Comparison of ENCODE assay signal across 9 cellular contexts in the genomic region with DNA sequence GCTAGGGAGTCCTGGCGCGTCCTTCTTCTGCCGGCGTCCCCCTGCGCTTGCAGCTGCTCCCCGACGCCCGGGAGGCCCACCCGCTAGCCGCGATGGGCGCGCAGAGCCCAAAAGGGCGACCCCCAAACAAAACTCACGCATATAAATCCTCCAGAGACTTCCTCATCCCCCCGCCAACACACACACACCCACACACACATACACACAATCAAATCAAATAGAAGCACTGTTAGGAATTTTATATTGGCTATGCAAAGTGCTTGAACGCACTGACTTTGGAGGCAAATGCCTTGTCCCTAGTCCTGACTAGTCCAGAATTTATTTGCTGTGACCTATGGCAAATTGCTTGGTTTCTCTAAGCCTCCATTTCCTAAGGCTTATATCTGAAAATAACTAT. TPM values are rescaled to one million over a fixed set of nuclear protein-coding genes. Genes with fewer than 3 reads are reported as not detected.
DNase-seq lines count a peak whose midpoint lies in the region; ATAC-seq, FAIRE-seq and TF ChIP-seq lines count a peak whose summit lies in the region.
"Had no signal": no experiment of that assay in that cellular context is flagged by ENCODE, and none has a peak within 500 bp of the region (broad histone marks: within the 10 kb centered on the region; RNA-seq: fewer than 3 reads in every experiment).

No MANE protein-coding gene starts in this region.

- no peak for ATAC-seq in GM19395 (IDR thresholded peaks at IDR 0.05; ENCODE audit: unreplicated experiment)

- in situ Hi-C loops in KBM-7 (cut with MboI; ENCODE audit: low pct_unique_long_range_greater_than_20kb, low sequenced_read_pairs), result no loop called here
- in situ Hi-C loops in GM13976 (cut with MboI; ENCODE audit: low sequenced_read_pairs, unreplicated experiment), result loop anchor here (10.0 kb wide), 1 partner anchor 1023 kb away; no protein-coding TSS in a partner anchor

- H3K27me3 ChIP-seq in AG04450 (ENCODE audit: control insufficient read depth, insufficient read depth, low read length) (no peaks in the 10 kb centered on the region), HUES64 (ENCODE audit: insufficient read depth, low read length) (peaks cover 63% of the 10 kb centered on the region), bronchial epithelial cell (ENCODE audit: control insufficient read depth, insufficient read depth, low read length) (no peaks in the 10 kb centered on the region), muscle layer of colon (ENCODE audit: control insufficient read depth in 1 of 2, insufficient read depth in 2 of 2, low read length in 2 of 2) (no peaks in the 10 kb centered on the region)

- TF ChIP-seq CTCF in AG04450 (IDR thresholded peaks at IDR 0.05; ENCODE audit: low read depth, low read length), result no peak
- TF ChIP-seq CTCF in bronchial epithelial cell (IDR thresholded peaks at IDR 0.05; ENCODE audit: insufficient read depth, low read length, severe bottlenecking), result no peak
- TF ChIP-seq CTCF in GM13976 (IDR thresholded peaks at IDR 0.05; ENCODE audit: borderline replicate concordance, control extremely low read depth, extremely low read depth, insufficient read depth, missing control alignments), result no peak

- POLR2A ChIA-PET in AG04450 (lab: Yijun Ruan, JAX), result interaction anchor here (3.7 kb wide), 1 partner anchor 144 kb away, joined by 23 read pairs; the partner anchor contains the start of gene LDAF1

- H3K9ac ChIP-seq in HUES64 (ENCODE audit: low read depth, low read length) (no peak overlapping the region), muscle layer of colon (ENCODE audit: low read length) (no peak overlapping the region)

- H3K4me3 ChIP-seq in AG04450 (ENCODE audit: low read depth, low read length), result peak overlapping the region; percentile 79
- peak overlapping the region; percentile 71 for H3K4me3 ChIP-seq in HUES64 (ENCODE audit: low read length)
- H3K4me3 ChIP-seq in bronchial epithelial cell (ENCODE audit: low read depth, low read length), result peak overlapping the region; percentile 88
- H3K4me3 ChIP-seq in muscle layer of colon (ENCODE audit: low read depth in 1 of 2, low read length in 2 of 2), result peak overlapping the region; percentile 56 to 75

- FAIRE-seq in bronchial epithelial cell (lab: Jason Lieb, UNC), result no peak

- H3K27ac ChIP-seq in AG04450 (ENCODE audit: low read depth, low read length), result no peak overlapping the region
- no peak overlapping the region for H3K27ac ChIP-seq in HUES64 (ENCODE audit: low read depth, low read length)
- H3K27ac ChIP-seq in muscle layer of colon (ENCODE audit: low read depth, low read length), result peak overlapping the region; percentile 2

- DNase-seq in AG04450 (ENCODE audit: low read depth, low spot score) (no peak), bronchial epithelial cell (ENCODE audit: low read depth) (no peak), NCI-H2029 treated with DMSO at 0.1 percent for 48 hours (lab: John Stamatoyannopoulos, UW) (no peak), KBM-7 (no peak), GM13976 (ENCODE audit: low spot score) (no peak)
- DNase-seq: activated gamma-delta T cell had no signal

- CTCF ChIA-PET in AG04450 (lab: Charles Lee), result interaction anchor here (0.6 to 4.1 kb wide), 7 partner anchors 12 to 450 kb away, joined by 3 to 88 read pairs (median 9); partner anchors contain the start of gene LDAF1

- H3K9me3 ChIP-seq in AG04450 (ENCODE audit: control insufficient read depth, insufficient read depth, low read length) (no peaks in the 10 kb centered on the region; the same call in 1 of the 2 replicates), HUES64 (ENCODE audit: insufficient read depth, low read depth, low read length) (no peaks in the 10 kb centered on the region), muscle layer of colon (ENCODE audit: low read length) (no peaks in the 10 kb centered on the region)

- peaks cover 10% of the 10 kb centered on the region; the same call in 1 of the 2 replicates for H3K4me1 ChIP-seq in HUES64 (ENCODE audit: insufficient read depth, low read length)
- H3K4me1 ChIP-seq in muscle layer of colon (ENCODE audit: insufficient read depth, low read length), result peaks cover 3% of the 10 kb centered on the region

- WGBS in HUES64, result 2% methylated on average over 17 of the region's 17 CpGs

- H3K36me3 ChIP-seq in HUES64 (ENCODE audit: insufficient read depth, low read length) (no peaks in the 10 kb centered on the region), bronchial epithelial cell (ENCODE audit: control insufficient read depth, insufficient read depth, low read length) (no peaks in the 10 kb centered on the region), muscle layer of colon (ENCODE audit: insufficient read depth, low read length) (no peaks in the 10 kb centered on the region)

RNA-seq across cellular contexts. Expression of gene CRYM, which starts 23.8 kb away (rescaled TPM):
- 0.12 and 0.21 TPM in 2 replicates for polyA plus RNA-seq in AG04450 (2011; rRNA removed)
- not detected in 2 replicates for polyA minus RNA-seq in AG04450 (2011; rRNA and poly(A)+ RNA removed)
- polyA plus RNA-seq in HUES64 (2013, experiment 1 of 2), result 6.4 TPM
- polyA plus RNA-seq in HUES64 (2013, experiment 2 of 2), result 7.5 TPM
- 0.79 and 1.2 TPM in 2 replicates for total RNA-seq in bronchial epithelial cell
